Comparison of ENCODE assay signal across 2 cellular contexts in genomic region chr7:17991866-17992648, GRCh38.
TF ChIP-seq lines count a peak whose summit lies in the region.

No MANE protein-coding gene starts in this region.

TF ChIP-seq in HEK293, 187 proteins besides CTCF, POLR2A, EP300 and RAD21:
- TF ChIP-seq ZNF654 (tag by site-specific recombination; IDR thresholded peaks at IDR 0.05; ENCODE audit: low read depth) (peak; percentile 46), TSHZ1 (tag by site-specific recombination; IDR thresholded peaks at IDR 0.05; ENCODE audit: borderline replicate concordance) (no peak)

TF ChIP-seq in HepG2, 621 proteins besides CTCF, POLR2A, EP300 and RAD21:
- peak; percentile 40; the same call in 1 of the 2 replicates for TF ChIP-seq SMC3 (IDR thresholded peaks at IDR 0.05; ENCODE audit: low read length)
- TF ChIP-seq HNRNPUL1 (IDR thresholded peaks at IDR 0.05; ENCODE audit: low read depth, low read length) = no peak
- peak; percentile 58 for TF ChIP-seq STAG1 (CRISPR knock-in tag; IDR thresholded peaks at IDR 0.05)
